Comparison of ENCODE assay signal across 7 cellular contexts in genomic region chr13:113450348-113450744, GRCh38. TPM values are rescaled to one million over a fixed set of nuclear protein-coding genes. Genes with fewer than 3 reads are reported as not detected.
DNase-seq lines count a peak whose midpoint lies in the region; ATAC-seq, FAIRE-seq and TF ChIP-seq lines count a peak whose summit lies in the region.
"Not testable (repeated sequence)": the region's sequence is repeated elsewhere in the genome, so short reads cannot be mapped to it uniquely, and the experiment has no call there.

No MANE protein-coding gene starts in this region.

- in situ Hi-C loops in Panc1 (cut with HindIII; ENCODE audit: low pct_unique_long_range_greater_than_20kb, low sequenced_read_pairs) = not testable (repeated sequence)
- in situ Hi-C loops in HepG2 (cut with HindIII; ENCODE audit: extremely low pct_ligation_motif_present, low pct_unique_long_range_greater_than_20kb) = loop anchor here (5.0 kb wide), 1 partner anchor 43 kb away; no protein-coding TSS in a partner anchor

- not testable (repeated sequence) for H3K79me2 ChIP-seq in Karpas-422 (ENCODE audit: low read length); HepG2 (ENCODE audit: insufficient read depth, low read length)

- H3K4me1 Mint-ChIP-seq in activated CD4-positive, alpha-beta memory T cell treated with anti-CD3 and anti-CD28 coated beads, Interleukin-2, amount 10 ng/mL, durations not matched to agents 7 days and 5 days; endothelial cell (ENCODE audit: unreplicated experiment): not testable (repeated sequence)

- not testable (repeated sequence) for H4K20me1 ChIP-seq in Karpas-422 (ENCODE audit: insufficient read depth, low read depth, low read length); HepG2 (ENCODE audit: insufficient read depth, low read length)

- not testable (repeated sequence) for TF ChIP-seq CTCF in C4-2B (conservative IDR thresholded peaks at IDR 0.05); Panc1 (IDR thresholded peaks at IDR 0.05); endothelial cell (IDR thresholded peaks at IDR 0.05; ENCODE audit: unreplicated experiment); HepG2 (CRISPR knock-in tag; IDR thresholded peaks at IDR 0.05); psoas muscle (IDR thresholded peaks at IDR 0.05)

- CTCF ChIA-PET in Panc1 (lab: Charles Lee) (interaction anchor here (0.7 kb wide), 1 partner anchor 13 kb away, joined by 3 read pairs; no protein-coding TSS in a partner anchor), HepG2 (lab: Yijun Ruan, JAX; ENCODE audit: low intra/inter-chr PET ratio, low total read pairs) (interaction anchor here (1.1 kb wide), 1 partner anchor 46 kb away, joined by 3 read pairs; no protein-coding TSS in a partner anchor)
- CTCF ChIA-PET in activated CD4-positive, alpha-beta memory T cell treated with anti-CD3 and anti-CD28 coated beads, Interleukin-2, amount 10 ng/mL, durations not matched to agents 7 days and 5 days (lab: Charles Lee) = not testable (repeated sequence)

- H3K9me3 ChIP-seq in Karpas-422 (ENCODE audit: low read length); Panc1 (ENCODE audit: control insufficient read depth, insufficient read depth, low read depth, low read length); HepG2 (ENCODE audit: low read length); psoas muscle: not testable (repeated sequence)

- 0 out of 4 replicates have a peak, but pooled peaks have one; percentile 16 to 24 for TF ChIP-seq POLR2A in HepG2 (IDR thresholded peaks at IDR 0.05; ENCODE audit: insufficient read depth in 1 of 2, low read depth in 2 of 2, low read length in 2 of 2)

- not testable (repeated sequence) for FAIRE-seq in HepG2 (lab: Jason Lieb, UNC)

- H3K27ac Mint-ChIP-seq in activated CD4-positive, alpha-beta memory T cell treated with anti-CD3 and anti-CD28 coated beads, Interleukin-2, amount 10 ng/mL, durations not matched to agents 7 days and 5 days = peak overlapping the region; percentile 45
- H3K27ac Mint-ChIP-seq in endothelial cell (ENCODE audit: unreplicated experiment) = peak overlapping the region; percentile 40

- not testable (repeated sequence) for BruUV-seq in Panc1 (replicated peaks; lab: Mats Ljungman, UMichigan); HepG2 (replicated peaks; lab: Mats Ljungman, UMichigan)

- H3K4me1 ChIP-seq in Karpas-422 (ENCODE audit: low read length) (peaks cover 89% of the 10 kb centered on the region), HepG2 (ENCODE audit: insufficient read depth, low read length) (peaks cover 35% of the 10 kb centered on the region), psoas muscle (peaks cover 33% of the 10 kb centered on the region)
- H3K4me1 ChIP-seq in Panc1 (ENCODE audit: control insufficient read depth, insufficient read depth, low read length) = not testable (repeated sequence)

- H3K9ac ChIP-seq in Karpas-422 (ENCODE audit: low read length) (peak overlapping the region; percentile 92), HepG2 (ENCODE audit: insufficient read depth, low read depth, low read length) (peak overlapping the region; percentile 70; the same call in 1 of the 2 replicates)

- H3K4me3 ChIP-seq in Karpas-422 (ENCODE audit: low read length) = peak overlapping the region; percentile 78
- not testable (repeated sequence) for H3K4me3 ChIP-seq in Panc1 (ENCODE audit: low read depth in 2 of 2, low read length in 2 of 2)
- peak overlapping the region; percentile 53 to 77 (median 75); a peak in 5 of 6 replicates for H3K4me3 ChIP-seq in HepG2 (replicated peaks in 1 of 3; ENCODE audit: insufficient read depth in 1 of 3, low read depth in 2 of 3, low read length in 3 of 3)
- H3K4me3 ChIP-seq in psoas muscle = peak overlapping the region; percentile 60

- not testable (repeated sequence) for H3K36me3 Mint-ChIP-seq in activated CD4-positive, alpha-beta memory T cell treated with anti-CD3 and anti-CD28 coated beads, Interleukin-2, amount 10 ng/mL, durations not matched to agents 7 days and 5 days (ENCODE audit: low read depth); endothelial cell (ENCODE audit: low read depth, unreplicated experiment)

- H2AFZ ChIP-seq in Karpas-422 (ENCODE audit: low read length); HepG2 (ENCODE audit: low read length): not testable (repeated sequence)

- H3K27ac ChIP-seq in C4-2B = peak overlapping the region; percentile 95
- peak overlapping the region; percentile 91 for H3K27ac ChIP-seq in Karpas-422 (ENCODE audit: low read length)
- H3K27ac ChIP-seq in Panc1 (ENCODE audit: low read length) = peak overlapping the region; percentile 96
- peak overlapping the region; percentile 91 for H3K27ac ChIP-seq in HepG2 (ENCODE audit: extremely low read length, insufficient read depth, low read length)
- H3K27ac ChIP-seq in psoas muscle = peak overlapping the region; percentile 89

- not testable (repeated sequence) for TF ChIP-seq RAD21 in HepG2 (CRISPR knock-in tag; IDR thresholded peaks at IDR 0.05)

- H3K9me3 Mint-ChIP-seq in activated CD4-positive, alpha-beta memory T cell treated with anti-CD3 and anti-CD28 coated beads, Interleukin-2, amount 10 ng/mL, durations not matched to agents 7 days and 5 days; endothelial cell (ENCODE audit: unreplicated experiment): not testable (repeated sequence)

- not testable (repeated sequence) for TF ChIP-seq EP300 in HepG2 (IDR thresholded peaks at IDR 0.05; ENCODE audit: low read depth in 2 of 2, low read length in 2 of 2); HepG2 (CRISPR knock-in tag; IDR thresholded peaks at IDR 0.05; ENCODE audit: borderline replicate concordance)

- intact Hi-C loops in Panc1 (cut with micrococcal nuclease; ENCODE audit: unreplicated experiment); HepG2 (cut with micrococcal nuclease; ENCODE audit: unreplicated experiment): not testable (repeated sequence)
- intact Hi-C loops in psoas muscle (cut with DNase I) = loop anchor here (5.0 to 10.0 kb wide), 4 partner anchors 33 to 176 kb away; partner anchors contain the start of gene LAMP1 (in 1 of the 2)

- peak; percentile 59 for DNase-seq in Karpas-422
- DNase-seq in Panc1 (ENCODE audit: low read depth, low spot score); activated CD4-positive, alpha-beta memory T cell treated with anti-CD3 and anti-CD28 coated beads, Interleukin-2, amount 10 ng/mL, durations not matched to agents 7 days and 5 days; endothelial cell (ENCODE audit: low spot score): not testable (repeated sequence)
- peak; percentile 29 for DNase-seq in HepG2 (ENCODE audit: low spot score)
- DNase-seq in psoas muscle = peak in 1 of 2 donors; percentile 26

- POLR2A ChIA-PET in Panc1 (lab: Charles Lee); activated CD4-positive, alpha-beta memory T cell treated with anti-CD3 and anti-CD28 coated beads, Interleukin-2, amount 10 ng/mL, durations not matched to agents 7 days and 5 days (lab: Charles Lee): not testable (repeated sequence)
- POLR2A ChIA-PET in HepG2 (lab: Yijun Ruan, JAX) = interaction anchor here (0.9 to 1.5 kb wide), 3 partner anchors 13 to 57 kb away, joined by 3 to 4 read pairs (median 3); no protein-coding TSS in a partner anchor

- peak overlapping the region; percentile 64 for H3K4me3 Mint-ChIP-seq in activated CD4-positive, alpha-beta memory T cell treated with anti-CD3 and anti-CD28 coated beads, Interleukin-2, amount 10 ng/mL, durations not matched to agents 7 days and 5 days
- not testable (repeated sequence) for H3K4me3 Mint-ChIP-seq in endothelial cell (ENCODE audit: unreplicated experiment)

- H3K27me3 ChIP-seq in Karpas-422 (ENCODE audit: low read length); Panc1 (ENCODE audit: control insufficient read depth, insufficient read depth, low read length); HepG2 (ENCODE audit: control insufficient read depth in 1 of 2, insufficient read depth in 2 of 2, low read length in 2 of 2); psoas muscle (ENCODE audit: insufficient read depth in 3 of 3, low read length in 2 of 3): not testable (repeated sequence)

- 54% methylated on average over 9 of the region's 9 CpGs for WGBS in HepG2 (ENCODE audit: low lambda C conversion rate)
- 56 to 80% (median 60%) methylated on average over 8 to 9 of the region's 9 CpGs for whole genome bisulfite sequencing in psoas muscle, 3 donors

- H3K27me3 Mint-ChIP-seq in activated CD4-positive, alpha-beta memory T cell treated with anti-CD3 and anti-CD28 coated beads, Interleukin-2, amount 10 ng/mL, durations not matched to agents 7 days and 5 days; endothelial cell (ENCODE audit: unreplicated experiment): not testable (repeated sequence)

- H3K4me2 ChIP-seq in Karpas-422 (ENCODE audit: low read depth, low read length, poor library complexity, severe bottlenecking) = peak overlapping the region; percentile 88
- H3K4me2 ChIP-seq in HepG2 (ENCODE audit: low read depth, low read length) = peak overlapping the region; percentile 91

- not testable (repeated sequence) for H3K9me2 ChIP-seq in Karpas-422 (replicated peaks; ENCODE audit: insufficient read depth, low read length)

- H3K36me3 ChIP-seq in Karpas-422 (ENCODE audit: insufficient read depth, low read length) = peaks cover 12% of the 10 kb centered on the region
- H3K36me3 ChIP-seq in Panc1 (ENCODE audit: control insufficient read depth, insufficient read depth, low read length); HepG2 (replicated peaks in 1 of 2; ENCODE audit: control insufficient read depth in 1 of 2, insufficient read depth in 2 of 2, low read length in 2 of 2); psoas muscle (ENCODE audit: insufficient read depth in 1 of 2, low read depth in 1 of 2): not testable (repeated sequence)

- ATAC-seq in Panc1, HepG2, psoas muscle: not testable (repeated sequence)

RNA-seq across cellular contexts. Expression of gene ADPRHL1, which starts 2.9 kb away (rescaled TPM):
- total RNA-seq in Karpas-422 (2014; rRNA removed; shearing (Covaris generic); ENCODE audit: low replicate concordance) = 8.9 and 10.2 TPM in 2 replicates
- total RNA-seq in Panc1 (2021; ENCODE audit: unreplicated experiment) = 4.8 TPM
- polyA plus RNA-seq in Panc1 (2012; ENCODE audit: insufficient read length) = 7.1 TPM
- total RNA-seq in activated CD4-positive, alpha-beta memory T cell treated with anti-CD3 and anti-CD28 coated beads, Interleukin-2, amount 10 ng/mL, durations not matched to agents 7 days and 5 days = under 1 TPM; 0.71 to 0.75 TPM
- total RNA-seq in endothelial cell (ENCODE audit: unreplicated experiment) = 1.5 TPM
- total RNA-seq in HepG2 (2016; rRNA removed; fragmentation: Illumina TruSeq; extraction: Trizol) = 0.34 and 0.40 TPM in 2 replicates
- 0.18 and 0.30 TPM in 2 replicates for total RNA-seq in HepG2 (2016; cell fraction: cytosol; rRNA removed; fragmentation: Illumina TruSeq; extraction: Trizol; ENCODE audit: low read depth)
- 0.37 and 0.50 TPM in 2 replicates for total RNA-seq in HepG2 (2016; cell fraction: insoluble cytoplasmic fraction; rRNA removed; fragmentation: Illumina TruSeq; extraction: Trizol)
- total RNA-seq in HepG2 (2016; cell fraction: membrane; rRNA removed; fragmentation: Illumina TruSeq; extraction: Trizol) = 0.62 TPM in 2 replicates
- 0.44 and 0.68 TPM in 2 replicates for total RNA-seq in HepG2 (2016; cell fraction: nucleus; rRNA removed; fragmentation: Illumina TruSeq; extraction: Trizol)
- polyA plus RNA-seq in HepG2 (2011; rRNA removed) = 0.34 and 0.65 TPM in 2 replicates
- 0.48 and 0.72 TPM in 2 replicates for polyA plus RNA-seq in HepG2 (2011; cell fraction: cytosol; rRNA removed)
- 0.47 and 0.61 TPM in 2 replicates for polyA plus RNA-seq in HepG2 (2011; cell fraction: nucleus; rRNA removed)
- 0.56 and 0.63 TPM in 2 replicates for polyA plus RNA-seq in HepG2 (2012)
- polyA plus RNA-seq in HepG2 (2016; cell fraction: cytosol; fragmentation: Illumina TruSeq; extraction: Trizol; ENCODE audit: low read depth) = 0.46 and 0.52 TPM in 2 replicates
- 0.41 and 0.65 TPM in 2 replicates for polyA plus RNA-seq in HepG2 (2016; cell fraction: insoluble cytoplasmic fraction; fragmentation: Illumina TruSeq; extraction: Trizol; ENCODE audit: low read depth)
- polyA plus RNA-seq in HepG2 (2016; cell fraction: membrane; fragmentation: Illumina TruSeq; extraction: Trizol; ENCODE audit: low read depth) = 0.74 and 1.2 TPM in 2 replicates
- 1.1 and 1.6 TPM in 2 replicates for polyA plus RNA-seq in HepG2 (2016; cell fraction: nucleus; fragmentation: Illumina TruSeq; extraction: Trizol; ENCODE audit: insufficient read depth, low read depth)
- polyA minus RNA-seq in HepG2 (2011; rRNA and poly(A)+ RNA removed; ENCODE audit: low replicate concordance) = 0.66 and 3.3 TPM in 2 replicates
- 0.30 TPM in 1 of 2 replicates, not detected in the other for polyA minus RNA-seq in HepG2 (2011; cell fraction: cytosol; rRNA and poly(A)+ RNA removed)
- polyA minus RNA-seq in HepG2 (2011; cell fraction: nucleus; rRNA and poly(A)+ RNA removed) = 0.64 and 0.87 TPM in 2 replicates
- 100 to 1,000 TPM; 186 to 776 (median 416) TPM for total RNA-seq in psoas muscle
- 100 to 1,000 TPM; 219 to 326 (median 249) TPM for polyA plus RNA-seq in psoas muscle

RNA-seq across cellular contexts. Expression of gene DCUN1D2, which starts 40.2 kb away (rescaled TPM):
- 26.2 and 31.1 TPM in 2 replicates for total RNA-seq in Karpas-422 (2014; rRNA removed; shearing (Covaris generic); ENCODE audit: low replicate concordance)
- 22.8 TPM for total RNA-seq in Panc1 (2021; ENCODE audit: unreplicated experiment)
- 9.0 TPM for polyA plus RNA-seq in Panc1 (2012; ENCODE audit: insufficient read length)
- 10 to 100 TPM; 17.0 to 17.7 TPM for total RNA-seq in activated CD4-positive, alpha-beta memory T cell treated with anti-CD3 and anti-CD28 coated beads, Interleukin-2, amount 10 ng/mL, durations not matched to agents 7 days and 5 days
- 23.9 TPM for total RNA-seq in endothelial cell (ENCODE audit: unreplicated experiment)
- total RNA-seq in HepG2 (2016; rRNA removed; fragmentation: Illumina TruSeq; extraction: Trizol) = 7.4 and 9.6 TPM in 2 replicates
- total RNA-seq in HepG2 (2016; cell fraction: cytosol; rRNA removed; fragmentation: Illumina TruSeq; extraction: Trizol; ENCODE audit: low read depth) = 12.3 and 13.3 TPM in 2 replicates
- total RNA-seq in HepG2 (2016; cell fraction: insoluble cytoplasmic fraction; rRNA removed; fragmentation: Illumina TruSeq; extraction: Trizol) = 6.4 and 10.2 TPM in 2 replicates
- total RNA-seq in HepG2 (2016; cell fraction: membrane; rRNA removed; fragmentation: Illumina TruSeq; extraction: Trizol) = 9.2 and 9.7 TPM in 2 replicates
- total RNA-seq in HepG2 (2016; cell fraction: nucleus; rRNA removed; fragmentation: Illumina TruSeq; extraction: Trizol) = 16.2 and 17.5 TPM in 2 replicates
- polyA plus RNA-seq in HepG2 (2011; rRNA removed) = 9.1 and 11.9 TPM in 2 replicates
- polyA plus RNA-seq in HepG2 (2011; cell fraction: cytosol; rRNA removed) = 7.6 and 8.0 TPM in 2 replicates
- 23.2 and 28.2 TPM in 2 replicates for polyA plus RNA-seq in HepG2 (2011; cell fraction: nucleus; rRNA removed)
- polyA plus RNA-seq in HepG2 (2012) = 11.5 and 12.0 TPM in 2 replicates
- polyA plus RNA-seq in HepG2 (2016; cell fraction: cytosol; fragmentation: Illumina TruSeq; extraction: Trizol; ENCODE audit: low read depth) = 2.5 and 2.6 TPM in 2 replicates
- 7.2 and 9.3 TPM in 2 replicates for polyA plus RNA-seq in HepG2 (2016; cell fraction: insoluble cytoplasmic fraction; fragmentation: Illumina TruSeq; extraction: Trizol; ENCODE audit: low read depth)
- 4.7 and 5.4 TPM in 2 replicates for polyA plus RNA-seq in HepG2 (2016; cell fraction: membrane; fragmentation: Illumina TruSeq; extraction: Trizol; ENCODE audit: low read depth)
- 56.9 and 58.1 TPM in 2 replicates for polyA plus RNA-seq in HepG2 (2016; cell fraction: nucleus; fragmentation: Illumina TruSeq; extraction: Trizol; ENCODE audit: insufficient read depth, low read depth)
- polyA minus RNA-seq in HepG2 (2011; rRNA and poly(A)+ RNA removed; ENCODE audit: low replicate concordance) = 6.2 and 8.7 TPM in 2 replicates
- polyA minus RNA-seq in HepG2 (2011; cell fraction: cytosol; rRNA and poly(A)+ RNA removed) = 2.3 and 2.4 TPM in 2 replicates
- polyA minus RNA-seq in HepG2 (2011; cell fraction: nucleus; rRNA and poly(A)+ RNA removed) = 17.4 and 24.3 TPM in 2 replicates
- 10 to 100 TPM; 65.7 to 87.0 (median 77.6) TPM for total RNA-seq in psoas muscle
- 100 to 1,000 TPM in 1 of 3 donors, 10 to 100 TPM in 2; 32.4 to 151 (median 57.2) TPM for polyA plus RNA-seq in psoas muscle

Comparison
In these comparisons a context has a peak if more than half of its experiments do, and no peak if none do; other contexts are left out.
1. RNA of gene ADPRHL1, which starts 2.9 kb away (total RNA-seq): 186 to 776 TPM in psoas muscle; 8.9 to 10.2 TPM in Karpas-422, 4.8 TPM in Panc1 (single experiment), 1.5 TPM in endothelial cell (single experiment), 0.71 to 0.75 TPM in activated CD4-positive, alpha-beta memory T cell treated with anti-CD3 and anti-CD28 coated beads, Interleukin-2, amount 10 ng/mL, durations not matched to agents 7 days and 5 days and 0.18 to 0.68 TPM in HepG2; every median in the first group is over 10 times any median in the second.
2. Peak in every context shown above with its lines, with median percentiles within 50 percentile points of each other: H3K27ac ChIP-seq.